8 cellular contexts compared by ENCODE assay signal in genomic region chr7:157273208-157274202, GRCh38.
DNase-seq lines count a peak whose midpoint lies in the region; ATAC-seq and TF ChIP-seq lines count a peak whose summit lies in the region.

No MANE protein-coding gene starts in this region.

- H3K4me2 ChIP-seq in trophoblast cell (ENCODE audit: low read length): no peak overlapping the region

- peak; percentile 72 for ATAC-seq in GM21423 (IDR thresholded peaks at IDR 0.05; ENCODE audit: unreplicated experiment)

- no peak overlapping the region for H3K18ac ChIP-seq in trophoblast cell (ENCODE audit: low read length)

- no peaks in the 10 kb centered on the region for H3K79me2 ChIP-seq in trophoblast cell (ENCODE audit: control insufficient read depth, insufficient read depth, low read length, poor library complexity)

- H2AFZ ChIP-seq in trophoblast cell (ENCODE audit: insufficient read depth, low read length, poor library complexity): no peak overlapping the region

- TF ChIP-seq EP300 in transverse colon (IDR thresholded peaks at IDR 0.05; ENCODE audit: low read depth): no peak

- H4K12ac ChIP-seq in trophoblast cell (ENCODE audit: low read depth, low read length): no peak overlapping the region

- H3K4me3 ChIP-seq in trophoblast cell (ENCODE audit: low read depth, low read length) (no peak overlapping the region), transverse colon (no peak overlapping the region)

- intact Hi-C loops in transverse colon (cut with DNase I; ENCODE audit: low total_unique reads): loop anchor here (10.0 kb wide), 1 partner anchor 329 kb away; the partner anchor contains the start of gene NOM1

- DNase-seq in DMS 273 treated with DMSO at 0.1 percent for 48 hours (lab: John Stamatoyannopoulos, UW): peak; percentile 19
- peak in 59 of 76 experiments; percentile 4 to 69 (median 37) for DNase-seq in HUDEP-2 (lab: John Stamatoyannopoulos, UW; ENCODE audit: unreplicated experiment in 76 of 76)
- peak; percentile 74 for DNase-seq in RWPE1 (ENCODE audit: low spot score)
- DNase-seq in activated gamma-delta T cell treated with anti-CD3 and anti-CD28 coated beads, Interleukin-2, amount 50 U/mL, for 16 hours (ENCODE audit: low read depth): peak; percentile 47
- DNase-seq in germinal center (ENCODE audit: low spot score): peak; percentile 89
- DNase-seq in trophoblast cell: peak; percentile 63 to 85
- DNase-seq in transverse colon: peak; percentile 69

- in situ Hi-C loops in transverse colon (cut with MboI; ENCODE audit: low pct_ligation_motif_present in 1 of 4, low pct_unique_long_range_greater_than_20kb in 1 of 4, low sequenced_read_pairs in 3 of 4): no loop called here

- H3K14ac ChIP-seq in trophoblast cell (ENCODE audit: low read length): no peak overlapping the region

- no peak overlapping the region for H4K8ac ChIP-seq in trophoblast cell (ENCODE audit: low read depth, low read length)

- H3K27ac ChIP-seq in RWPE1 (peak overlapping the region; percentile 87), trophoblast cell (ENCODE audit: low read depth, low read length) (no peak overlapping the region), transverse colon (no peak overlapping the region)

- H3K36me3 ChIP-seq in trophoblast cell (ENCODE audit: control insufficient read depth in 1 of 2, insufficient read depth in 2 of 2, low read length in 2 of 2): peaks cover 12 to 20% of the 10 kb centered on the region in 2 experiments
- H3K36me3 ChIP-seq in transverse colon: no peaks in the 10 kb centered on the region

- H3K9me3 ChIP-seq in trophoblast cell (ENCODE audit: insufficient read depth, low read depth, low read length) (peaks cover 2% of the 10 kb centered on the region), transverse colon (no peaks in the 10 kb centered on the region)

- no peak overlapping the region for H2AK5ac ChIP-seq in trophoblast cell (ENCODE audit: low read length)

- CTCF ChIA-PET in RWPE1 (lab: Yijun Ruan, JAX): interaction anchor here (0.6 to 1.0 kb wide), 6 partner anchors 10 to 1461 kb away, joined by 3 read pairs; no protein-coding TSS in a partner anchor

- H2BK5ac ChIP-seq in trophoblast cell (ENCODE audit: low read depth, low read length, poor library complexity): no peak overlapping the region

- no peaks in the 10 kb centered on the region for H3K79me1 ChIP-seq in trophoblast cell (ENCODE audit: low read length)

- TF ChIP-seq CTCF in RWPE1 (conservative IDR thresholded peaks at IDR 0.05; ENCODE audit: low read depth): peak; percentile 100
- TF ChIP-seq CTCF in transverse colon (IDR thresholded peaks at IDR 0.05): peak; percentile 91 to 99 (median 97)

- no peak overlapping the region for H3K4ac ChIP-seq in trophoblast cell (ENCODE audit: low read depth, low read length)

- no peak overlapping the region for H4K91ac ChIP-seq in trophoblast cell (ENCODE audit: low read depth, low read length)

- no peak overlapping the region for H2BK120ac ChIP-seq in trophoblast cell (ENCODE audit: insufficient read depth, low read length, poor library complexity)

- TF ChIP-seq POLR2A in transverse colon (IDR thresholded peaks at IDR 0.05): no peak

- no peak overlapping the region for H3K9ac ChIP-seq in trophoblast cell (ENCODE audit: low read length)

- no CpG with 5 or more reads among the region's 27 CpGs for WGBS in trophoblast cell (ENCODE audit: extremely low coverage, insufficient coverage, insufficient read length)
- WGBS in transverse colon (ENCODE audit: low coverage in 1 of 2), 2 donors: 27% methylated on average over 27 of the region's 27 CpGs; no CpG with 5 or more reads in 1 of the 2 donors

- POLR2A ChIA-PET in RWPE1 (lab: Yijun Ruan, JAX; ENCODE audit: low non-redundant PET): interaction anchor here (0.6 kb wide), 1 partner anchor 39 kb away, joined by 3 read pairs; no protein-coding TSS in a partner anchor

- no peak overlapping the region for H2BK12ac ChIP-seq in trophoblast cell (ENCODE audit: low read length)

- H3K4me1 ChIP-seq in trophoblast cell (ENCODE audit: control insufficient read depth in 1 of 2, insufficient read depth in 2 of 2, low read length in 2 of 2) (peaks cover 5 to 7% of the 10 kb centered on the region in 2 experiments), transverse colon (peaks cover 6 to 25% (median 13%) of the 10 kb centered on the region in 4 donors)

- H3K27me3 ChIP-seq in trophoblast cell (ENCODE audit: insufficient read depth, low read length) (no peaks in the 10 kb centered on the region), transverse colon (no peaks in the 10 kb centered on the region)

- H3K23ac ChIP-seq in trophoblast cell (ENCODE audit: low read length): no peak overlapping the region

Comparison
In these comparisons a context has a peak if more than half of its experiments do, and no peak if none do; other contexts are left out.
1. DNase-seq: peak in every context shown above with its lines; median percentile 89 in germinal center; 74 in RWPE1; 74 in trophoblast cell; 69 in transverse colon; 47 in activated gamma-delta T cell treated with anti-CD3 and anti-CD28 coated beads, Interleukin-2, amount 50 U/mL, for 16 hours; 37 in HUDEP-2; 19 in DMS 273 treated with DMSO at 0.1 percent for 48 hours.